1 cellular context compared by ENCODE assay signal in genomic region chr5:80963521-80963895, GRCh38.
TF ChIP-seq lines count a peak whose summit lies in the region.

No MANE protein-coding gene starts in this region.

TF ChIP-seq in GM23338, 12 proteins besides CTCF, POLR2A, EP300 and RAD21 (continued from another document):
- no peak for TF ChIP-seq ETS1 (IDR thresholded peaks at IDR 0.05)
- TF ChIP-seq CREB1 (CRISPR knock-in tag; IDR thresholded peaks at IDR 0.05; ENCODE audit: low read depth): no peak
- no peak for TF ChIP-seq ZNF462 (CRISPR knock-in tag; IDR thresholded peaks at IDR 0.05)
- TF ChIP-seq ZNF114 (CRISPR knock-in tag; IDR thresholded peaks at IDR 0.05): no peak
- TF ChIP-seq JUNB (IDR thresholded peaks at IDR 0.05; ENCODE audit: unreplicated experiment): no peak
- TF ChIP-seq NANOG (IDR thresholded peaks at IDR 0.05; ENCODE audit: borderline replicate concordance): no peak
- no peak for TF ChIP-seq EZH2 (IDR thresholded peaks at IDR 0.05; ENCODE audit: low read depth, unreplicated experiment)
